In the genomic region with DNA sequence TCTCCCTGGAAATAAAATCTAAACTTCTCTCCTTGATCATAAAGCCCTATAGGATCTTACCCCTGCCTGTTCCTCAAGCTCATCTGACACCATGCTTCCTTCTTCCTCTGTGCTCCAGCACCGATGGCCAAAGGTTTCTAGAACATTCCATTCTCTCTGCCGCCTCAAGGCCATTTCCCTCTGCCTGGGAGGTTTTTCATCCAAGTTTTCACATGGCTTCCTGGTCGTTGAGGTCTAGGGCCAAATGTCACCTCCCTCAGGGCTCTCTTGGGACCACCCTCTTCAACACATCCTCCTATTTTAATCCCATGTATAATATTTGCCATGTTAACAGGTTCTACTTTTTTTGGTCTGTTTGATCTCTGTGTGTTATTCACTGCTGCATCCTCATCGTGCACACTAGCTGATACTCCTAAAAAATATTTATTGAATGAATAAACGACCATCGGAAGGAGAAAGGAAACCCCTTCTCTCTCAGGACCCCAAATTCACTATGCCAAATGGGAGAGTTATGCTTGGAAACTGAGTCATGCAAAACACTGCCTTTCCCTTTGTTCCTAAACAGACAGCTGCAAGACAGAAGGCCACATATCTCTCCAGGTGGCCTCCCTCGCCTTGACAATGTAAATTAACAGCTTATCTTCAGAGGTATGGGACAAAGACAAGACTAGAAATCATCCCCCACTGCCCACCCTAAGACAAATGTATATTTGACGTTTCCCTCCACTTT, we compare ENCODE assay signal across 30 cellular contexts.
DNase-seq lines count a peak whose midpoint lies in the region; ATAC-seq and TF ChIP-seq lines count a peak whose summit lies in the region.
"Had no signal": no experiment of that assay in that cellular context is flagged by ENCODE, and none has a peak within 500 bp of the region (broad histone marks: within the 10 kb centered on the region; RNA-seq: fewer than 3 reads in every experiment).

No MANE protein-coding gene starts in this region.

- H3K27ac Mint-ChIP-seq in CD4-positive, alpha-beta memory T cell: peak overlapping the region; percentile 45 to 93 (median 79)
- H3K27ac Mint-ChIP-seq in T-helper 17 cell: peak overlapping the region; percentile 97
- no peak overlapping the region for H3K27ac Mint-ChIP-seq in neural progenitor cell
- H3K27ac Mint-ChIP-seq in MCF 10A (ENCODE audit: low read depth, unreplicated experiment): no peak overlapping the region
- H3K27ac Mint-ChIP-seq: HFFc6 had no signal

- intact Hi-C loops in CD4-positive, alpha-beta memory T cell (cut with micrococcal nuclease): loop anchor here (10.0 kb wide), 1 partner anchor 47 kb away; no protein-coding TSS in a partner anchor
- intact Hi-C loops in esophagus muscularis mucosa (cut with DNase I) (no loop called here), MCF 10A (cut with micrococcal nuclease) (no loop called here), spleen (cut with DNase I; ENCODE audit: low total_unique reads) (no loop called here)

- H3K9ac ChIP-seq in neural progenitor cell: no peak overlapping the region

- TF ChIP-seq CTCF in esophagus muscularis mucosa (IDR thresholded peaks at IDR 0.05) (no peak), neural progenitor cell (IDR thresholded peaks at IDR 0.05) (no peak), MCF 10A (IDR thresholded peaks at IDR 0.05; ENCODE audit: unreplicated experiment) (no peak), brain microvascular endothelial cell (IDR thresholded peaks at IDR 0.05; ENCODE audit: low read depth, low read length, missing control alignments) (no peak), spleen (IDR thresholded peaks at IDR 0.05 in 8 of 11, conservative IDR thresholded peaks at IDR 0.05 in 3 of 11) (no peak)

- peaks cover 0 to 21% of the 10 kb centered on the region in 2 donors for H3K36me3 Mint-ChIP-seq in CD4-positive, alpha-beta memory T cell
- H3K36me3 Mint-ChIP-seq in T-helper 17 cell (ENCODE audit: low read depth) (peaks cover 9% of the 10 kb centered on the region), neural progenitor cell (peaks cover 2% of the 10 kb centered on the region), MCF 10A (ENCODE audit: insufficient read depth, unreplicated experiment) (peaks cover 4% of the 10 kb centered on the region)

- no peak for TF ChIP-seq EP300 in esophagus muscularis mucosa (IDR thresholded peaks at IDR 0.05)

- no peaks in the 10 kb centered on the region for H3K79me2 ChIP-seq in neural progenitor cell (ENCODE audit: low read depth)

- H3K36me3 ChIP-seq in CD4-positive, alpha-beta memory T cell (ENCODE audit: insufficient read depth, low read length): no peaks in the 10 kb centered on the region
- H3K36me3 ChIP-seq in esophagus muscularis mucosa (no peaks in the 10 kb centered on the region), neural progenitor cell (no peaks in the 10 kb centered on the region), brain microvascular endothelial cell (replicated peaks) (no peaks in the 10 kb centered on the region), spleen (no peaks in the 10 kb centered on the region)
- H3K36me3 ChIP-seq: BE2C, neutrophil, upper lobe of left lung, WERI-Rb-1 had no signal

- in situ Hi-C loops in brain microvascular endothelial cell (cut with HindIII; ENCODE audit: low pct_ligation_motif_present, low sequenced_read_pairs): no loop called here

- ATAC-seq in T-helper 17 cell: no peak
- ATAC-seq: left colon, sciatic nerve had no signal

- CTCF ChIA-PET in CD4-positive, alpha-beta memory T cell (lab: Charles Lee; ENCODE audit: partially characterized antibody): interaction anchor here (0.5 kb wide), 1 partner anchor 73 kb away, joined by 3 read pairs; no protein-coding TSS in a partner anchor
- CTCF ChIA-PET in MCF 10A (lab: Yijun Ruan, JAX): no interaction called here

- DNase-seq in CD4-positive, alpha-beta memory T cell: no peak
- DNase-seq in T-helper 17 cell: no peak
- DNase-seq in esophagus muscularis mucosa (ENCODE audit: extremely low spot score): no peak
- no peak for DNase-seq in neural progenitor cell (ENCODE audit: low spot score)
- no peak for DNase-seq in MCF 10A (ENCODE audit: unreplicated experiment)
- no peak for DNase-seq in brain microvascular endothelial cell
- no peak for DNase-seq in NCI-H748 (lab: John Stamatoyannopoulos, UW; ENCODE audit: unreplicated experiment)
- no peak for DNase-seq in spleen
- DNase-seq: ACHN; activated gamma-delta T cell; activated naive CD8-positive, alpha-beta T cell treated with anti-CD3 and anti-CD28 coated beads, Interleukin-2, amount 10 ng/mL, durations not matched to agents 7 days and 5 days; aorta; BE2C; cerebellar nuclear complex; dorsolateral prefrontal cortex; HFFc6; hippocampal formation; left colon; NCI-H1092; NCI-H1694 treated with DMSO at 0.1 percent for 48 hours; NCI-H446 treated with DMSO at 0.1 percent for 48 hours; NCI-H82; stimulated activated CD4-positive, alpha-beta T cell treated with anti-CD3 and anti-CD28 coated beads, Interleukin-4, amount 100 ng/mL, for 24 hours; T1000; upper lobe of left lung; WERI-Rb-1 had no signal

- peaks cover 0 to 4% (median 0%) of the 10 kb centered on the region in 8 donors for H3K9me3 Mint-ChIP-seq in CD4-positive, alpha-beta memory T cell
- H3K9me3 Mint-ChIP-seq in neural progenitor cell (no peaks in the 10 kb centered on the region), MCF 10A (ENCODE audit: unreplicated experiment) (peaks cover 39% of the 10 kb centered on the region)
- H3K9me3 Mint-ChIP-seq: HFFc6, immature natural killer cell had no signal

- no peaks in the 10 kb centered on the region for H3K27me3 ChIP-seq in CD4-positive, alpha-beta memory T cell (ENCODE audit: insufficient read depth, low read length)
- no peaks in the 10 kb centered on the region for H3K27me3 ChIP-seq in esophagus muscularis mucosa
- H3K27me3 ChIP-seq in neural progenitor cell: no peaks in the 10 kb centered on the region
- H3K27me3 ChIP-seq in brain microvascular endothelial cell (replicated peaks): no peaks in the 10 kb centered on the region
- no peaks in the 10 kb centered on the region for H3K27me3 ChIP-seq in spleen (replicated peaks in 1 of 7)
- H3K27me3 ChIP-seq: BE2C, dorsolateral prefrontal cortex, neutrophil, upper lobe of left lung had no signal

- H3F3A ChIP-seq in neural progenitor cell (ENCODE audit: low read depth): peaks cover 32% of the 10 kb centered on the region

- POLR2A ChIA-PET in CD4-positive, alpha-beta memory T cell (lab: Charles Lee; ENCODE audit: partially characterized antibody): interaction anchor here (1.8 kb wide), 1 partner anchor 22 kb away, joined by 12 read pairs; no protein-coding TSS in a partner anchor
- POLR2A ChIA-PET in MCF 10A (lab: Yijun Ruan, JAX): no interaction called here

- peaks cover 47% of the 10 kb centered on the region for H3K4me1 ChIP-seq in CD4-positive, alpha-beta memory T cell (ENCODE audit: insufficient read depth, low read length)
- H3K4me1 ChIP-seq in esophagus muscularis mucosa: peaks cover 17 to 70% (median 51%) of the 10 kb centered on the region in 4 donors
- H3K4me1 ChIP-seq in neural progenitor cell: peaks cover 38% of the 10 kb centered on the region
- H3K4me1 ChIP-seq in spleen: peaks cover 4 to 49% (median 25%) of the 10 kb centered on the region in 6 donors

- H3K27ac ChIP-seq in CD4-positive, alpha-beta memory T cell (ENCODE audit: low read depth, low read length): no peak overlapping the region
- H3K27ac ChIP-seq in esophagus muscularis mucosa (replicated peaks in 1 of 4): peak overlapping the region; percentile 27 to 95 (median 64)
- no peak overlapping the region for H3K27ac ChIP-seq in neural progenitor cell
- H3K27ac ChIP-seq in brain microvascular endothelial cell: no peak overlapping the region
- no peak overlapping the region for H3K27ac ChIP-seq in spleen
- H3K27ac ChIP-seq: dorsolateral prefrontal cortex, neutrophil, upper lobe of left lung, WERI-Rb-1 had no signal

- peaks cover 45 to 86% (median 65%) of the 10 kb centered on the region in 4 donors for H3K4me1 Mint-ChIP-seq in CD4-positive, alpha-beta memory T cell
- H3K4me1 Mint-ChIP-seq in T-helper 17 cell (peaks cover 37% of the 10 kb centered on the region), neural progenitor cell (peaks cover 46% of the 10 kb centered on the region), MCF 10A (ENCODE audit: insufficient read depth, unreplicated experiment) (no peaks in the 10 kb centered on the region)

- H3K27me3 Mint-ChIP-seq in CD4-positive, alpha-beta memory T cell: no peaks in the 10 kb centered on the region
- H3K27me3 Mint-ChIP-seq in T-helper 17 cell: no peaks in the 10 kb centered on the region
- peaks cover 7% of the 10 kb centered on the region for H3K27me3 Mint-ChIP-seq in neural progenitor cell (ENCODE audit: insufficient read depth, low read depth)
- no peaks in the 10 kb centered on the region for H3K27me3 Mint-ChIP-seq in MCF 10A (ENCODE audit: insufficient read depth, unreplicated experiment)
- H3K27me3 Mint-ChIP-seq: activated CD4-positive, alpha-beta T cell treated with anti-CD3 and anti-CD28 coated beads, Interleukin-2, amount 10 ng/mL, durations not matched to agents 7 days and 5 days; activated naive CD8-positive, alpha-beta T cell treated with anti-CD3 and anti-CD28 coated beads, Interleukin-2, amount 10 ng/mL, durations not matched to agents 7 days and 5 days had no signal

- no peaks in the 10 kb centered on the region for H4K20me1 ChIP-seq in neural progenitor cell (ENCODE audit: low read depth)

- no peak overlapping the region for H2AFZ ChIP-seq in neural progenitor cell (replicated peaks)

- H3K9me3 ChIP-seq in CD4-positive, alpha-beta memory T cell (ENCODE audit: control insufficient read depth in 1 of 2, low read length in 2 of 2): no peaks in the 10 kb centered on the region
- no peaks in the 10 kb centered on the region for H3K9me3 ChIP-seq in T-helper 17 cell (ENCODE audit: control insufficient read depth, low read length, poor library complexity, severe bottlenecking)
- H3K9me3 ChIP-seq in esophagus muscularis mucosa: no peaks in the 10 kb centered on the region
- H3K9me3 ChIP-seq in neural progenitor cell (ENCODE audit: low read depth): no peaks in the 10 kb centered on the region
- H3K9me3 ChIP-seq in spleen: no peaks in the 10 kb centered on the region
- H3K9me3 ChIP-seq: BE2C, neutrophil, upper lobe of left lung had no signal

- WGBS in esophagus muscularis mucosa: 73% methylated on average over 8 of the region's 8 CpGs
- 76 to 88% (median 80%) methylated on average over 8 of the region's 8 CpGs for WGBS in spleen, 5 donors

- TF ChIP-seq POLR2A in esophagus muscularis mucosa (IDR thresholded peaks at IDR 0.05; ENCODE audit: low read depth) (no peak), spleen (IDR thresholded peaks at IDR 0.05) (no peak)

- no peak overlapping the region for H3K4me3 ChIP-seq in CD4-positive, alpha-beta memory T cell (ENCODE audit: low read length in 2 of 2)
- H3K4me3 ChIP-seq in esophagus muscularis mucosa: no peak overlapping the region
- H3K4me3 ChIP-seq in neural progenitor cell: no peak overlapping the region
- H3K4me3 ChIP-seq in brain microvascular endothelial cell (ENCODE audit: low read depth, low read length): no peak overlapping the region
- no peak overlapping the region for H3K4me3 ChIP-seq in spleen
- H3K4me3 ChIP-seq: dorsolateral prefrontal cortex, upper lobe of left lung had no signal

- BruUV-seq in MCF 10A (replicated peaks; lab: Mats Ljungman, UMichigan): no TSS peak

- H3K4me2 ChIP-seq in neural progenitor cell: peak overlapping the region; percentile 44

- peak overlapping the region in 3 of 8 donors; percentile 17 to 73 (median 29) for H3K4me3 Mint-ChIP-seq in CD4-positive, alpha-beta memory T cell
- no peak overlapping the region for H3K4me3 Mint-ChIP-seq in T-helper 17 cell
- no peak overlapping the region for H3K4me3 Mint-ChIP-seq in neural progenitor cell
- no peak overlapping the region for H3K4me3 Mint-ChIP-seq in MCF 10A (ENCODE audit: unreplicated experiment)
- H3K4me3 Mint-ChIP-seq: activated CD4-positive, alpha-beta T cell treated with anti-CD3 and anti-CD28 coated beads, Interleukin-2, amount 10 ng/mL, durations not matched to agents 7 days and 5 days; activated naive CD8-positive, alpha-beta T cell treated with anti-CD3 and anti-CD28 coated beads, Interleukin-2, amount 10 ng/mL, durations not matched to agents 7 days and 5 days; HFFc6 had no signal

Comparison
In these comparisons a context has a peak if more than half of its experiments do, and no peak if none do; other contexts are left out.
1. H3K27ac ChIP-seq: peak in esophagus muscularis mucosa (4 of 4); none in CD4-positive, alpha-beta memory T cell (single experiment), neural progenitor cell (single experiment), brain microvascular endothelial cell (single experiment) and spleen (0 of 8).
2. H3K27ac Mint-ChIP-seq: peak in CD4-positive, alpha-beta memory T cell (7 of 7) and T-helper 17 cell (single experiment); none in neural progenitor cell (single experiment) and MCF 10A (single experiment).